In the genomic region with DNA sequence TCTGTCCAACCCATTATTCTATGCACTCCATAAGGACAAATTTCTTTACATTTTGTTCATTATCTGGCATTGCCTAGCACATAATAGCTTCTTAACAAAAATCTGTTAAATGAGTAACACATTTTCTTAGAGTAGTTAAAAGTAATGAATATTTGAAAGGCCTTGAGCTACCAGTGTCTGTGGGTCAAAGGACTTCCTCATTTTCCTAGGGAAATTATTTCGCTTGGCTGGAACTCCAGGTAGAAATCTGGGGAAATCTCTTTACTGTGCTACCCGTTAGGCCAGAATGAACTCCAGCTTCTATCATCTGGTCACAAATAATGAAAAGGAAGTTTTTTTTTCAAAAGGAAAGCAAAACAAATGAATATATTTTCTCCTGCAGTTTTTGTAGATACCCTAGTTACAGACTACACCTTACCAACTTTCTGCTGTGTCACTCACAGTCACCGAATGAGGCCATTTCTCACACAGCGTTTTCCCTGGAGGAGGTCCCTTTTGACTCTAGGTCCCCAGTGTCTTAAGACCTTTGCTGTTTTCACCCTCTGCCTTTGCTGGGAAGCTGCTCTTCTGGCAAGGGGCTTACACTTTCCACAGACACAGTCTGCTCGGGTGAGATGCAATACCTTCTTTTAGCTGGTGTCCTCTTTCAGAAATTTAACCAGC, we compare ENCODE assay signal across 1 cellular context.
TF ChIP-seq lines count a peak whose summit lies in the region.

No MANE protein-coding gene starts in this region.

TF ChIP-seq in GM23338, 12 proteins besides CTCF, POLR2A, EP300 and RAD21 (continued from another document):
- TF ChIP-seq, protein P1, sequence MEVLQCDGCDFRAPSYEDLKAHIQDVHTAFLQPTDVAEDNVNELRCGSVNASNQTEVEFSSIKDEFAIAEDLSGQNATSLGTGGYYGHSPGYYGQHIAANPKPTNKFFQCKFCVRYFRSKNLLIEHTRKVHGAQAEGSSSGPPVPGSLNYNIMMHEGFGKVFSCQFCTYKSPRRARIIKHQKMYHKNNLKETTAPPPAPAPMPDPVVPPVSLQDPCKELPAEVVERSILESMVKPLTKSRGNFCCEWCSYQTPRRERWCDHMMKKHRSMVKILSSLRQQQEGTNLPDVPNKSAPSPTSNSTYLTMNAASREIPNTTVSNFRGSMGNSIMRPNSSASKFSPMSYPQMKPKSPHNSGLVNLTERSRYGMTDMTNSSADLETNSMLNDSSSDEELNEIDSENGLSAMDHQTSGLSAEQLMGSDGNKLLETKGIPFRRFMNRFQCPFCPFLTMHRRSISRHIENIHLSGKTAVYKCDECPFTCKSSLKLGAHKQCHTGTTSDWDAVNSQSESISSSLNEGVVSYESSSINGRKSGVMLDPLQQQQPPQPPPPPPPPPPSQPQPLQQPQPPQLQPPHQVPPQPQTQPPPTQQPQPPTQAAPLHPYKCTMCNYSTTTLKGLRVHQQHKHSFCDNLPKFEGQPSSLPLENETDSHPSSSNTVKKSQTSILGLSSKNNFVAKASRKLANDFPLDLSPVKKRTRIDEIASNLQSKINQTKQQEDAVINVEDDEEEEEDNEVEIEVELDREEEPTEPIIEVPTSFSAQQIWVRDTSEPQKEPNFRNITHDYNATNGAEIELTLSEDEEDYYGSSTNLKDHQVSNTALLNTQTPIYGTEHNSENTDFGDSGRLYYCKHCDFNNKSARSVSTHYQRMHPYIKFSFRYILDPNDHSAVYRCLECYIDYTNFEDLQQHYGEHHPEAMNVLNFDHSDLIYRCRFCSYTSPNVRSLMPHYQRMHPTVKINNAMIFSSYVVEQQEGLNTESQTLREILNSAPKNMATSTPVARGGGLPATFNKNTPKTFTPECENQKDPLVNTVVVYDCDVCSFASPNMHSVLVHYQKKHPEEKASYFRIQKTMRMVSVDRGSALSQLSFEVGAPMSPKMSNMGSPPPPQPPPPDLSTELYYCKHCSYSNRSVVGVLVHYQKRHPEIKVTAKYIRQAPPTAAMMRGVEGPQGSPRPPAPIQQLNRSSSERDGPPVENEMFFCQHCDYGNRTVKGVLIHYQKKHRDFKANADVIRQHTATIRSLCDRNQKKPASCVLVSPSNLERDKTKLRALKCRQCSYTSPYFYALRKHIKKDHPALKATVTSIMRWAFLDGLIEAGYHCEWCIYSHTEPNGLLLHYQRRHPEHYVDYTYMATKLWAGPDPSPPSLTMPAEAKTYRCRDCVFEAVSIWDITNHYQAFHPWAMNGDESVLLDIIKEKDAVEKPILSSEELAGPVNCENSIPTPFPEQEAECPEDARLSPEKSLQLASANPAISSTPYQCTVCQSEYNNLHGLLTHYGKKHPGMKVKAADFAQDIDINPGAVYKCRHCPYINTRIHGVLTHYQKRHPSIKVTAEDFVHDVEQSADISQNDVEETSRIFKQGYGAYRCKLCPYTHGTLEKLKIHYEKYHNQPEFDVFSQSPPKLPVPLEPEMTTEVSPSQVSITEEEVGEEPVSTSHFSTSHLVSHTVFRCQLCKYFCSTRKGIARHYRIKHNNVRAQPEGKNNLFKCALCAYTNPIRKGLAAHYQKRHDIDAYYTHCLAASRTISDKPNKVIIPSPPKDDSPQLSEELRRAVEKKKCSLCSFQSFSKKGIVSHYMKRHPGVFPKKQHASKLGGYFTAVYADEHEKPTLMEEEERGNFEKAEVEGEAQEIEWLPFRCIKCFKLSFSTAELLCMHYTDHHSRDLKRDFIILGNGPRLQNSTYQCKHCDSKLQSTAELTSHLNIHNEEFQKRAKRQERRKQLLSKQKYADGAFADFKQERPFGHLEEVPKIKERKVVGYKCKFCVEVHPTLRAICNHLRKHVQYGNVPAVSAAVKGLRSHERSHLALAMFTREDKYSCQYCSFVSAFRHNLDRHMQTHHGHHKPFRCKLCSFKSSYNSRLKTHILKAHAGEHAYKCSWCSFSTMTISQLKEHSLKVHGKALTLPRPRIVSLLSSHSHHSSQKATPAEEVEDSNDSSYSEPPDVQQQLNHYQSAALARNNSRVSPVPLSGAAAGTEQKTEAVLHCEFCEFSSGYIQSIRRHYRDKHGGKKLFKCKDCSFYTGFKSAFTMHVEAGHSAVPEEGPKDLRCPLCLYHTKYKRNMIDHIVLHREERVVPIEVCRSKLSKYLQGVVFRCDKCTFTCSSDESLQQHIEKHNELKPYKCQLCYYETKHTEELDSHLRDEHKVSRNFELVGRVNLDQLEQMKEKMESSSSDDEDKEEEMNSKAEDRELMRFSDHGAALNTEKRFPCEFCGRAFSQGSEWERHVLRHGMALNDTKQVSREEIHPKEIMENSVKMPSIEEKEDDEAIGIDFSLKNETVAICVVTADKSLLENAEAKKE (CRISPR knock-in tag; IDR thresholded peaks at IDR 0.05), result no peak
- no peak for TF ChIP-seq NANOG (IDR thresholded peaks at IDR 0.05; ENCODE audit: borderline replicate concordance)
- no peak for TF ChIP-seq ZNF114 (CRISPR knock-in tag; IDR thresholded peaks at IDR 0.05)
- TF ChIP-seq EZH2phosphoT487 (IDR thresholded peaks at IDR 0.05; ENCODE audit: unreplicated experiment), result no peak
- TF ChIP-seq EZH2 (IDR thresholded peaks at IDR 0.05; ENCODE audit: low read depth, unreplicated experiment), result no peak
- no peak for TF ChIP-seq POLR2AphosphoS5 (IDR thresholded peaks at IDR 0.05; ENCODE audit: low read depth)
- no peak for TF ChIP-seq STAT1 (IDR thresholded peaks at IDR 0.05; ENCODE audit: unreplicated experiment)
- TF ChIP-seq CREB1 (CRISPR knock-in tag; IDR thresholded peaks at IDR 0.05; ENCODE audit: low read depth), result no peak
- TF ChIP-seq REST (IDR thresholded peaks at IDR 0.05; ENCODE audit: unreplicated experiment), result no peak
